ENCODE assay signal across 21 cellular contexts in the genomic region with DNA sequence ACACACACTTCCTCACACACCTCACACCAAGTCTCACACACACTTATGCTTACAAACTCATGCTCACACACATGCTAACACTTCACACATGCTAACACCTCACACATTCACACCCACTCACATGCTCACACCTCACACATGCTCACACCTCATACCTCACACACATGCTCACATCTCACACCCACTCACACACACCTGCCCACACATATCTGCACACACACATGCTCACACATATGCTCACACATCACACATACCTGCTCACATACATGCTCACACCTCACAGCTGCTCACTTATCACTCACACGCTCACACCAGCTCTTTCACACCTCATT. TPM values are rescaled to one million over a fixed set of nuclear protein-coding genes. Genes with fewer than 3 reads are reported as not detected.
DNase-seq lines count a peak whose midpoint lies in the region; ATAC-seq, FAIRE-seq and TF ChIP-seq lines count a peak whose summit lies in the region.
"Had no signal": no experiment of that assay in that cellular context is flagged by ENCODE, and none has a peak within 500 bp of the region (broad histone marks: within the 10 kb centered on the region; RNA-seq: fewer than 3 reads in every experiment).

No MANE protein-coding gene starts in this region.

- H2AK5ac ChIP-seq in H1 (ENCODE audit: low read depth, low read length): peak overlapping the region; percentile 94; the same call in 1 of the 2 replicates

- CTCF ChIA-PET in H1 (lab: Charles Lee; ENCODE audit: partially characterized antibody): interaction anchor here (1.0 to 1.1 kb wide), 3 partner anchors 15 to 102 kb away, joined by 3 to 5 read pairs (median 3); no protein-coding TSS in a partner anchor

- H3K4me1 ChIP-seq in H1 (replicated peaks in 1 of 4; ENCODE audit: control insufficient read depth in 3 of 4, insufficient read depth in 4 of 4, low read length in 3 of 4) (peaks cover 0 to 2% (median 0%) of the 10 kb centered on the region in 4 experiments; a peak in 2 of 7 replicates), neutrophil (ENCODE audit: control insufficient read depth in 1 of 2, insufficient read depth in 1 of 2, low read depth in 1 of 2, low read length in 1 of 2) (peaks cover 39 to 43% of the 10 kb centered on the region in 2 experiments), foreskin keratinocyte (no peaks in the 10 kb centered on the region)

- H3K27me3 ChIP-seq in HL-60 (ENCODE audit: insufficient read depth, poor library complexity, severe bottlenecking) (no peaks in the 10 kb centered on the region), H1 (replicated peaks in 1 of 4; ENCODE audit: control insufficient read depth in 3 of 4, extremely low read depth in 1 of 4, insufficient read depth in 3 of 4, low read length in 3 of 4) (no peaks in the 10 kb centered on the region), neutrophil (no peaks in the 10 kb centered on the region), foreskin keratinocyte (no peaks in the 10 kb centered on the region)

- H4K5ac ChIP-seq in H1 (ENCODE audit: insufficient read length, low read depth, low read length): no peak overlapping the region

- DNase-seq in GM12891 (ENCODE audit: insufficient read length, low spot score) (no peak), HL-60 (ENCODE audit: low read depth in 1 of 2, low spot score in 1 of 2) (no peak), H1 (ENCODE audit: low read depth in 1 of 2, low spot score in 2 of 2) (no peak), foreskin keratinocyte (no peak)
- no peak for DNase-seq in stimulated activated CD4-positive, alpha-beta T cell treated with anti-CD3 and anti-CD28 coated beads, Interleukin-2, amount 100 ng/mL, for 48 hours
- DNase-seq: C1 segment of cervical spinal cord; CD4-positive, CD25-positive, alpha-beta regulatory T cell; CD8-positive, alpha-beta memory T cell; COR-L47; DMS 273 treated with DMSO at 0.1 percent for 48 hours; DMS53; H7 had no signal

- TF ChIP-seq RAD21 in H1 (IDR thresholded peaks at IDR 0.05 in 1 of 2, conservative IDR thresholded peaks at IDR 0.05 in 1 of 2; ENCODE audit: low read depth in 2 of 2, low read length in 2 of 2): no peak

- 0 out of 2 replicates have a peak, but pooled peaks cover 2% of the 10 kb centered on the region for H3K79me1 ChIP-seq in H1 (ENCODE audit: low read depth, low read length)

- H2BK15ac ChIP-seq in H1 (ENCODE audit: low read length): no peak overlapping the region; the same call in 1 of the 2 replicates

- 76% methylated on average over 1 of the region's 1 CpG; no CpG with 5 or more reads in 1 of the 2 experiments for WGBS in H1 (ENCODE audit: extremely low coverage in 1 of 2, insufficient coverage in 1 of 2, insufficient read length in 1 of 2, insufficient replicate concordance in 2 of 2, low coverage in 1 of 2, low lambda C conversion rate in 2 of 2, missing lambda C conversion rate in 1 of 2), 2 experiments

- POLR2A ChIA-PET in H1 (lab: Charles Lee; ENCODE audit: partially characterized antibody): interaction anchor here (0.6 to 1.0 kb wide), 2 partner anchors 12 to 447 kb away, joined by 3 read pairs; no protein-coding TSS in a partner anchor

- ATAC-seq in HG02763 (IDR thresholded peaks at IDR 0.05; ENCODE audit: unreplicated experiment): no peak
- no peak for ATAC-seq in foreskin keratinocyte
- ATAC-seq in GM18867 (IDR thresholded peaks at IDR 0.05; ENCODE audit: unreplicated experiment): no peak
- ATAC-seq: GM23338, HCT116 had no signal

- FAIRE-seq in GM12891 (lab: Jason Lieb, UNC) (peak; percentile 93), H1 (lab: Jason Lieb, UNC) (peak; percentile 28)
- FAIRE-seq: G401.6 had no signal

- no peak overlapping the region for H4K8ac ChIP-seq in H1 (ENCODE audit: extremely low read depth, insufficient read depth, low read length)

- H3K4me2 ChIP-seq in H1 (ENCODE audit: insufficient read depth in 1 of 2, low read depth in 2 of 2, low read length in 2 of 2): no peak overlapping the region
- H3K4me2 ChIP-seq: GM23338, KMS-11 had no signal

- no peak overlapping the region for H3K56ac ChIP-seq in H1 (replicated peaks; ENCODE audit: insufficient read length, low read depth, low read length)

- no peak overlapping the region; the same call in 1 of the 2 replicates for H2BK20ac ChIP-seq in H1 (ENCODE audit: low read length)

- H3K9me3 ChIP-seq in H1 (ENCODE audit: insufficient read depth in 2 of 2, low read depth in 1 of 2, low read length in 1 of 2) (peaks cover 0 to 5% of the 10 kb centered on the region in 2 experiments; a peak in 1 of 4 replicates), neutrophil (no peaks in the 10 kb centered on the region)

- no peak overlapping the region for H3K9ac ChIP-seq in H1 (replicated peaks in 1 of 4; ENCODE audit: extremely low read depth in 1 of 4, low read depth in 3 of 4, low read length in 3 of 4)
- H3K9ac ChIP-seq: KMS-11 had no signal

- no peak overlapping the region for H2AFZ ChIP-seq in H1 (ENCODE audit: low read length)
- H2AFZ ChIP-seq: GM23338 had no signal

- H3K14ac ChIP-seq in H1 (ENCODE audit: insufficient read length): no peak overlapping the region

- peak overlapping the region; percentile 57 for H3K4ac ChIP-seq in H1 (replicated peaks; ENCODE audit: insufficient read length, low read depth, low read length)

- no peak overlapping the region for H3K4me3 ChIP-seq in HL-60 (replicated peaks; ENCODE audit: insufficient read depth, low read length)
- H3K4me3 ChIP-seq in H1 (ENCODE audit: extremely low read depth in 1 of 4, insufficient read depth in 2 of 4, low read depth in 3 of 4, low read length in 4 of 4): no peak overlapping the region
- H3K4me3 ChIP-seq in neutrophil (ENCODE audit: low read depth in 1 of 2, low read length in 1 of 2): no peak overlapping the region
- H3K4me3 ChIP-seq: GM23338 had no signal

- no peak overlapping the region for H2BK120ac ChIP-seq in H1 (replicated peaks; ENCODE audit: low read depth, low read length)

- H3K27ac ChIP-seq in HL-60 (replicated peaks) (peak overlapping the region; percentile 96), H1 (ENCODE audit: low read depth, low read length) (no peak overlapping the region), neutrophil (peak overlapping the region; percentile 74), foreskin keratinocyte (no peak overlapping the region)
- H3K27ac ChIP-seq: KMS-11 had no signal

- H3K79me2 ChIP-seq in H1 (ENCODE audit: control insufficient read depth in 1 of 2, insufficient read depth in 2 of 2, low read length in 2 of 2): no peaks in the 10 kb centered on the region

- H3K23ac ChIP-seq in H1 (ENCODE audit: insufficient read length): no peak overlapping the region

- peaks cover 0 to 12% of the 10 kb centered on the region in 2 experiments for H4K20me1 ChIP-seq in H1 (replicated peaks in 1 of 2; ENCODE audit: control insufficient read depth in 1 of 2, insufficient read depth in 2 of 2, low read length in 2 of 2)

- H3K36me3 ChIP-seq in H1 (ENCODE audit: control insufficient read depth in 2 of 4, insufficient read depth in 4 of 4, low read length in 3 of 4): no peaks in the 10 kb centered on the region; a peak in 1 of 8 replicates
- H3K36me3 ChIP-seq in neutrophil: peaks cover 100% of the 10 kb centered on the region

- peaks cover 16% of the 10 kb centered on the region for H3K23me2 ChIP-seq in H1 (ENCODE audit: low read depth, low read length)

- no peak for TF ChIP-seq EP300 in H1 (IDR thresholded peaks at IDR 0.05; ENCODE audit: borderline replicate concordance in 1 of 2, low read depth in 2 of 2, low read length in 2 of 2)

- no peak for TF ChIP-seq CTCF in HL-60 (IDR thresholded peaks at IDR 0.05; ENCODE audit: insufficient read depth, low read length)
- no peak for TF ChIP-seq CTCF in H1 (IDR thresholded peaks at IDR 0.05; ENCODE audit: control extremely low read depth in 1 of 3, insufficient read depth in 1 of 3, low read depth in 1 of 3, low read length in 3 of 3)
- TF ChIP-seq CTCF in neutrophil (IDR thresholded peaks at IDR 0.05): no peak
- TF ChIP-seq CTCF in foreskin keratinocyte (conservative IDR thresholded peaks at IDR 0.05): no peak

- no peak overlapping the region for H3K18ac ChIP-seq in H1 (ENCODE audit: extremely low read depth, low read length)

- TF ChIP-seq POLR2A in GM12891 (IDR thresholded peaks at IDR 0.05; ENCODE audit: low read depth, low read length): no peak
- TF ChIP-seq POLR2A in H1 (IDR thresholded peaks at IDR 0.05; ENCODE audit: control extremely low read depth in 1 of 2, low read depth in 2 of 2, low read length in 2 of 2): no peak

- H2BK12ac ChIP-seq in H1 (ENCODE audit: low read depth, low read length): peak overlapping the region; percentile 73; the same call in 1 of the 2 replicates

- no peak overlapping the region for H2BK5ac ChIP-seq in H1 (ENCODE audit: low read depth, low read length)

- H4K91ac ChIP-seq in H1 (replicated peaks; ENCODE audit: insufficient read length, low read length): peak overlapping the region; percentile 39

RNA-seq across cellular contexts. Expression of gene MYBPC3, which starts 4.5 kb away (rescaled TPM):
- polyA plus RNA-seq in GM12891 (2012; ENCODE audit: low read depth, missing spikeins): not detected
- total RNA-seq in H1 (2021; fragmentation: NEBNext Ultra II Directional; extraction: Animal tissue kit (Norgen Biotek cat#: 25700)): not detected in 2 replicates
- polyA plus RNA-seq in H1 (2011; rRNA removed) (0.02 and 0.05 TPM in 2 replicates), foreskin keratinocyte (not detected in 2 replicates)
- 0.03 TPM for polyA plus RNA-seq in H1 (2011; cell fraction: cytosol; rRNA removed)
- 0.19 TPM for polyA plus RNA-seq in H1 (2011; cell fraction: nucleus; rRNA removed)
- 0.04 to 0.05 TPM in 2 of 4 replicates, not detected in the others for polyA plus RNA-seq in H1 (2012, experiment 1 of 2)
- not detected for polyA plus RNA-seq in H1 (2012, experiment 2 of 2)
- 0.02 TPM for polyA plus RNA-seq in H1 (2013, experiment 1 of 2)
- polyA plus RNA-seq in H1 (2013, experiment 2 of 2): under 0.01 TPM
- polyA minus RNA-seq in H1 (2011; rRNA and poly(A)+ RNA removed): 0.07 TPM in 1 of 2 replicates, not detected in the other
- not detected for polyA minus RNA-seq in H1 (2011; cell fraction: cytosol; rRNA and poly(A)+ RNA removed)
- polyA minus RNA-seq in H1 (2011; cell fraction: nucleus; rRNA and poly(A)+ RNA removed): not detected
- not detected in 2 replicates for total RNA-seq in foreskin keratinocyte
- total RNA-seq: A172; CD4-positive, CD25-positive, alpha-beta regulatory T cell; CD8-positive, alpha-beta memory T cell; GM23338; H7; LHCN-M2 had no signal
- polyA plus RNA-seq: CD4-positive, CD25-positive, alpha-beta regulatory T cell; CD8-positive, alpha-beta memory T cell; GM23338 had no signal

RNA-seq across cellular contexts. Expression of gene SPI1, which starts 21.4 kb away (rescaled TPM):
- 11.8 TPM for polyA plus RNA-seq in GM12891 (2012; ENCODE audit: low read depth, missing spikeins)
- not detected in 2 replicates for total RNA-seq in H1 (2021; fragmentation: NEBNext Ultra II Directional; extraction: Animal tissue kit (Norgen Biotek cat#: 25700))
- polyA plus RNA-seq in H1 (2011; rRNA removed) (0.12 and 0.28 TPM in 2 replicates), foreskin keratinocyte (not detected in 2 replicates)
- polyA plus RNA-seq in H1 (2011; cell fraction: cytosol; rRNA removed): 0.23 TPM
- 0.27 TPM for polyA plus RNA-seq in H1 (2011; cell fraction: nucleus; rRNA removed)
- polyA plus RNA-seq in H1 (2012, experiment 1 of 2): 0.20 to 0.33 TPM in 2 of 4 replicates, not detected in the others
- 0.21 TPM for polyA plus RNA-seq in H1 (2012, experiment 2 of 2)
- polyA plus RNA-seq in H1 (2013, experiment 1 of 2): 0.14 TPM
- 0.20 TPM for polyA plus RNA-seq in H1 (2013, experiment 2 of 2)
- 0.60 TPM in 1 of 2 replicates, not detected in the other for polyA minus RNA-seq in H1 (2011; rRNA and poly(A)+ RNA removed)
- not detected for polyA minus RNA-seq in H1 (2011; cell fraction: cytosol; rRNA and poly(A)+ RNA removed)
- polyA minus RNA-seq in H1 (2011; cell fraction: nucleus; rRNA and poly(A)+ RNA removed): not detected
- not detected in 2 replicates for total RNA-seq in foreskin keratinocyte
- total RNA-seq: A172, GM23338, LHCN-M2 had no signal
- polyA plus RNA-seq: CD8-positive, alpha-beta memory T cell had no signal

RNA-seq across cellular contexts. Expression of gene SLC39A13, which starts 51.4 kb away (rescaled TPM):
- 9.2 TPM for polyA plus RNA-seq in GM12891 (2012; ENCODE audit: low read depth, missing spikeins)
- total RNA-seq in H1 (2021; fragmentation: NEBNext Ultra II Directional; extraction: Animal tissue kit (Norgen Biotek cat#: 25700)): 20.9 and 23.2 TPM in 2 replicates
- 30.0 and 42.9 TPM in 2 replicates for polyA plus RNA-seq in H1 (2011; rRNA removed)
- polyA plus RNA-seq in H1 (2011; cell fraction: cytosol; rRNA removed): 37.3 TPM
- 134 TPM for polyA plus RNA-seq in H1 (2011; cell fraction: nucleus; rRNA removed)
- 14.8 to 28.7 TPM (median 25.1 TPM) in 4 replicates for polyA plus RNA-seq in H1 (2012, experiment 1 of 2)
- polyA plus RNA-seq in H1 (2012, experiment 2 of 2): 18.9 TPM
- 19.5 TPM for polyA plus RNA-seq in H1 (2013, experiment 1 of 2)
- 19.1 TPM for polyA plus RNA-seq in H1 (2013, experiment 2 of 2)
- 8.9 and 9.6 TPM in 2 replicates for polyA minus RNA-seq in H1 (2011; rRNA and poly(A)+ RNA removed)
- 10.0 TPM for polyA minus RNA-seq in H1 (2011; cell fraction: cytosol; rRNA and poly(A)+ RNA removed)
- polyA minus RNA-seq in H1 (2011; cell fraction: nucleus; rRNA and poly(A)+ RNA removed): 20.5 TPM
- total RNA-seq in foreskin keratinocyte: 48.2 and 58.1 TPM in 2 replicates
- polyA plus RNA-seq in foreskin keratinocyte: 64.6 and 70.8 TPM in 2 replicates

Comparison
In these comparisons a context has a peak if more than half of its experiments do, and no peak if none do; other contexts are left out.
1. H3K27ac ChIP-seq: peak in HL-60 (single experiment) and neutrophil (single experiment); none in H1 (single experiment) and foreskin keratinocyte (single experiment).